In genomic region chr13:27622102-27622820, GRCh38 we compare ENCODE assay signal across 8 cellular contexts. TPM values are rescaled to one million over a fixed set of nuclear protein-coding genes. Genes with fewer than 3 reads are reported as not detected.
DNase-seq lines count a peak whose midpoint lies in the region; ATAC-seq lines count a peak whose summit lies in the region.

No MANE protein-coding gene starts in this region.

- peak; percentile 16 for DNase-seq in EH (ENCODE audit: low read depth)
- DNase-seq in stimulated activated effector memory CD8-positive, alpha-beta T cell treated with anti-CD3 and anti-CD28 coated beads, Interleukin-12 subunit alpha, Interleukin-12 subunit beta, amount 100 ng/mL, for 72 hours (ENCODE audit: low spot score in 2 of 2): no peak
- DNase-seq in CD1c-positive myeloid dendritic cell (ENCODE audit: extremely low spot score): no peak

- peak overlapping the region; percentile 98 for H3K4me3 ChIP-seq in iPS-11a (ENCODE audit: low read depth, low read length)

- ATAC-seq in HG03354 (IDR thresholded peaks at IDR 0.05; ENCODE audit: poor library complexity, severe bottlenecking, unreplicated experiment): peak; percentile 1
- no peak for ATAC-seq in activated T-helper 17 cell treated with anti-CD3 and anti-CD28 coated beads, Interleukin-2, amount 50 U/mL, for 72 hours (replicated peaks)
- no peak for ATAC-seq in stimulated activated effector memory CD8-positive, alpha-beta T cell treated with anti-CD3 and anti-CD28 coated beads, Interleukin-12 subunit alpha, Interleukin-12 subunit beta, amount 100 ng/mL, for 72 hours
- no peak for ATAC-seq in HG02885 (IDR thresholded peaks at IDR 0.05; ENCODE audit: poor library complexity, unreplicated experiment)
- ATAC-seq in GM21367 (IDR thresholded peaks at IDR 0.05; ENCODE audit: unreplicated experiment): no peak

- no peaks in the 10 kb centered on the region for H3K27me3 Mint-ChIP-seq in activated T-helper 17 cell treated with anti-CD3 and anti-CD28 coated beads, Interleukin-2, amount 50 U/mL, for 72 hours

- peaks cover 55% of the 10 kb centered on the region for H3K4me1 Mint-ChIP-seq in activated T-helper 17 cell treated with anti-CD3 and anti-CD28 coated beads, Interleukin-2, amount 50 U/mL, for 72 hours
- H3K4me1 Mint-ChIP-seq in stimulated activated effector memory CD8-positive, alpha-beta T cell treated with anti-CD3 and anti-CD28 coated beads, Interleukin-12 subunit alpha, Interleukin-12 subunit beta, amount 100 ng/mL, for 72 hours: peaks cover 74% of the 10 kb centered on the region

- peak overlapping the region; percentile 87 for H3K27ac Mint-ChIP-seq in activated T-helper 17 cell treated with anti-CD3 and anti-CD28 coated beads, Interleukin-2, amount 50 U/mL, for 72 hours
- H3K27ac Mint-ChIP-seq in stimulated activated effector memory CD8-positive, alpha-beta T cell treated with anti-CD3 and anti-CD28 coated beads, Interleukin-12 subunit alpha, Interleukin-12 subunit beta, amount 100 ng/mL, for 72 hours: peak overlapping the region; percentile 91

- peaks cover 59% of the 10 kb centered on the region for H3K36me3 Mint-ChIP-seq in activated T-helper 17 cell treated with anti-CD3 and anti-CD28 coated beads, Interleukin-2, amount 50 U/mL, for 72 hours (ENCODE audit: low read depth)
- H3K36me3 Mint-ChIP-seq in stimulated activated effector memory CD8-positive, alpha-beta T cell treated with anti-CD3 and anti-CD28 coated beads, Interleukin-12 subunit alpha, Interleukin-12 subunit beta, amount 100 ng/mL, for 72 hours: peaks cover 58% of the 10 kb centered on the region

- no peaks in the 10 kb centered on the region for H3K9me3 Mint-ChIP-seq in activated T-helper 17 cell treated with anti-CD3 and anti-CD28 coated beads, Interleukin-2, amount 50 U/mL, for 72 hours
- H3K9me3 Mint-ChIP-seq in stimulated activated effector memory CD8-positive, alpha-beta T cell treated with anti-CD3 and anti-CD28 coated beads, Interleukin-12 subunit alpha, Interleukin-12 subunit beta, amount 100 ng/mL, for 72 hours: no peaks in the 10 kb centered on the region

- peak overlapping the region; percentile 87 for H3K4me3 Mint-ChIP-seq in activated T-helper 17 cell treated with anti-CD3 and anti-CD28 coated beads, Interleukin-2, amount 50 U/mL, for 72 hours
- peak overlapping the region; percentile 83 for H3K4me3 Mint-ChIP-seq in stimulated activated effector memory CD8-positive, alpha-beta T cell treated with anti-CD3 and anti-CD28 coated beads, Interleukin-12 subunit alpha, Interleukin-12 subunit beta, amount 100 ng/mL, for 72 hours

RNA-seq across cellular contexts. Expression of gene POLR1D, which starts 0.6 kb away (rescaled TPM):
- total RNA-seq in activated T-helper 17 cell treated with anti-CD3 and anti-CD28 coated beads, Interleukin-2, amount 50 U/mL, for 72 hours: 100 to 1,000 TPM; 128 to 138 TPM

RNA-seq across cellular contexts. Expression of gene LNX2, which starts 1.9 kb away (rescaled TPM):
- total RNA-seq in activated T-helper 17 cell treated with anti-CD3 and anti-CD28 coated beads, Interleukin-2, amount 50 U/mL, for 72 hours: 1 to 10 TPM; 4.1 TPM
